27 cellular contexts compared by ENCODE assay signal in genomic region chr2:154193246-154193645, GRCh38.
"Had no signal": no experiment of that assay in that cellular context is flagged by ENCODE, and none has a peak within 500 bp of the region (broad histone marks: within the 10 kb centered on the region; RNA-seq: fewer than 3 reads in every experiment).

No MANE protein-coding gene starts in this region.

- DNase-seq: effector CD4-positive, alpha-beta T cell; endodermal cell; erythroblast; foreskin keratinocyte; head of caudate nucleus; kidney; left cardiac atrium; left ventricle myocardium inferior; mesenchymal stem cell; naive B cell; occipital lobe; pancreas; spleen; stimulated activated CD4-positive, alpha-beta T cell treated with anti-CD3 and anti-CD28 coated beads, Interleukin-15, amount 100 ng/mL, for 24 hours; stimulated activated CD4-positive, alpha-beta T cell treated with anti-CD3 and anti-CD28 coated beads, Interleukin-1b, Interleukin-23, amount 100 ng/mL, for 48 hours; stimulated activated CD4-positive, alpha-beta T cell treated with anti-CD3 and anti-CD28 coated beads, Interleukin-4, amount 100 ng/mL, for 4 hours; stimulated activated naive B cell treated with anti-CD40 and anti-IgM and Interleukin-4, amounts not matched to agents 10 μg/mL and 1 μg/mL and 100 μg/mL, for 72 hours; stimulated activated naive CD8-positive, alpha-beta T cell treated with anti-CD3 and anti-CD28 coated beads, Interleukin-15, amount 100 ng/mL, for 72 hours; testis; upper lobe of right lung had no signal

- H3K4me3 ChIP-seq: coronary artery, hepatocyte, left ventricle myocardium inferior, lung, pancreas, spleen, testis, tibial nerve, upper lobe of right lung, vagina had no signal

- FAIRE-seq: endothelial cell of umbilical vein, kidney, pancreas had no signal

- ATAC-seq: foreskin keratinocyte; left cardiac atrium; pancreas; sciatic nerve; stimulated activated naive B cell treated with anti-CD40 and anti-IgM and Interleukin-4, amounts not matched to agents 10 μg/mL and 1 μg/mL and 100 μg/mL, for 72 hours; stimulated activated naive CD8-positive, alpha-beta T cell treated with anti-CD3 and anti-CD28 coated beads, Interleukin-15, amount 100 ng/mL, for 72 hours; upper lobe of right lung had no signal
